ENCODE assay signal across 8 cellular contexts in the genomic region with DNA sequence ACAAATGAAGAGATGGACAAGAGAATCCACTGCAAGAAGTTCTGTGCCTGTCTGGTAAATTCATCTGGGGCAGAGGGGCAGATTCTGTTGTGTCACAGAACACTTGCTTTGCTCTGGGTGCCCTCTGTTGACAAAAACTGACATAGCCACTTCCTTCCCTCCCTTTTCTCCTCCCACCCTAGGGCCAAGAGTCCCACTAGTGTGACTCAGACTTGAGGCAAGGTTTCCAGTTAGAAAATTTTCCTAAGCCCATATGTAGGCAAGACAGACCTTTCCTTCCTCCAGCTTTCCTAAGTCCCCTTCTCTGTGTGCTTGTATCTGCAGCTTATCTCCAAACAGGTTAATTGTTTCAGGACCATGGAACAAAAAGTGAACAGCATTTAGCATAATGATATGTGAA.
DNase-seq lines count a peak whose midpoint lies in the region; ATAC-seq lines count a peak whose summit lies in the region.

No MANE protein-coding gene starts in this region.

- H3K9me3 Mint-ChIP-seq in activated CD4-positive, alpha-beta T cell treated with anti-CD3 and anti-CD28 coated beads for 36 hours (ENCODE audit: low read depth), result no peaks in the 10 kb centered on the region

- H3K36me3 Mint-ChIP-seq in activated CD4-positive, alpha-beta T cell treated with anti-CD3 and anti-CD28 coated beads for 36 hours (ENCODE audit: low read depth), result no peaks in the 10 kb centered on the region
- H3K36me3 Mint-ChIP-seq in T-helper 17 cell (ENCODE audit: low read depth), result peaks cover 2% of the 10 kb centered on the region

- no peaks in the 10 kb centered on the region for H3K9me3 ChIP-seq in T-helper 17 cell (ENCODE audit: control insufficient read depth, low read length, poor library complexity, severe bottlenecking)
- H3K9me3 ChIP-seq in duodenal mucosa (ENCODE audit: control insufficient read depth in 1 of 2, low read length in 2 of 2), result no peaks in the 10 kb centered on the region

- H3K27me3 ChIP-seq in duodenal mucosa (ENCODE audit: control insufficient read depth in 1 of 2, insufficient read depth in 2 of 2, low read length in 2 of 2), result no peaks in the 10 kb centered on the region

- H3K27me3 Mint-ChIP-seq in activated CD4-positive, alpha-beta T cell treated with anti-CD3 and anti-CD28 coated beads for 36 hours, result no peaks in the 10 kb centered on the region
- H3K27me3 Mint-ChIP-seq in T-helper 17 cell, result peaks cover 11% of the 10 kb centered on the region

- H3K36me3 ChIP-seq in duodenal mucosa (ENCODE audit: control insufficient read depth in 1 of 2, insufficient read depth in 2 of 2, low read length in 2 of 2), result no peaks in the 10 kb centered on the region

- CTCF ChIA-PET in activated CD4-positive, alpha-beta T cell treated with anti-CD3 and anti-CD28 coated beads for 36 hours (lab: Charles Lee), result interaction anchor here (0.6 to 1.7 kb wide), 6 partner anchors 21 to 533 kb away, joined by 3 to 5 read pairs (median 4); no protein-coding TSS in a partner anchor

- no peak overlapping the region for H3K27ac Mint-ChIP-seq in activated CD4-positive, alpha-beta T cell treated with anti-CD3 and anti-CD28 coated beads for 36 hours
- no peak overlapping the region for H3K27ac Mint-ChIP-seq in T-helper 17 cell

- H3K4me1 ChIP-seq in duodenal mucosa (ENCODE audit: control insufficient read depth in 1 of 2, insufficient read depth in 2 of 2, low read length in 2 of 2), result peaks cover 9 to 20% of the 10 kb centered on the region in 2 donors

- POLR2A ChIA-PET in activated CD4-positive, alpha-beta T cell treated with anti-CD3 and anti-CD28 coated beads for 36 hours (lab: Charles Lee), result no interaction called here

- intact Hi-C loops in activated CD4-positive, alpha-beta T cell treated with anti-CD3 and anti-CD28 coated beads for 36 hours (cut with DNase I, micrococcal nuclease), result loop anchor here (1.0 to 5.0 kb wide), 4 partner anchors 290 to 569 kb away; no protein-coding TSS in a partner anchor

- H3K4me3 Mint-ChIP-seq in activated CD4-positive, alpha-beta T cell treated with anti-CD3 and anti-CD28 coated beads for 36 hours, result no peak overlapping the region
- H3K4me3 Mint-ChIP-seq in T-helper 17 cell, result no peak overlapping the region

- no peak overlapping the region for H3K4me3 ChIP-seq in duodenal mucosa (ENCODE audit: low read depth in 1 of 2, low read length in 2 of 2)

- peak; percentile 81 for ATAC-seq in activated CD4-positive, alpha-beta T cell treated with anti-CD3 and anti-CD28 coated beads for 36 hours
- ATAC-seq in T-helper 17 cell (peak; percentile 52), GM18907 (IDR thresholded peaks at IDR 0.05; ENCODE audit: unreplicated experiment) (no peak)

- no peak overlapping the region for H3K9ac ChIP-seq in duodenal mucosa (ENCODE audit: low read depth in 1 of 2, low read length in 2 of 2)

- H3K27ac ChIP-seq in duodenal mucosa (ENCODE audit: low read depth, low read length), result peak overlapping the region; percentile 8

- H3K4me1 Mint-ChIP-seq in activated CD4-positive, alpha-beta T cell treated with anti-CD3 and anti-CD28 coated beads for 36 hours, result peaks cover 7% of the 10 kb centered on the region
- H3K4me1 Mint-ChIP-seq in T-helper 17 cell, result peaks cover 5% of the 10 kb centered on the region

- peak; percentile 60 for DNase-seq in activated CD4-positive, alpha-beta T cell treated with anti-CD3 and anti-CD28 coated beads for 36 hours
- DNase-seq in activated CD4-positive, alpha-beta T cell treated with anti-CD3 and anti-CD28 coated beads for 1 hour, result no peak
- DNase-seq in MV-4-11 (lab: John Stamatoyannopoulos, UW) (peak; percentile 60), T-helper 17 cell (peak in 1 of 3 donors; percentile 8), medulla oblongata (ENCODE audit: extremely low spot score) (peak; percentile 83), stromal cell of bone marrow (ENCODE audit: low read depth) (peak; percentile 91)
